In genomic region chr11:22875869-22876473, GRCh38 we compare ENCODE assay signal across 9 cellular contexts. TPM values are rescaled to one million over a fixed set of nuclear protein-coding genes. Genes with fewer than 3 reads are reported as not detected.
DNase-seq lines count a peak whose midpoint lies in the region; ATAC-seq and TF ChIP-seq lines count a peak whose summit lies in the region.
"Had no signal": no experiment of that assay in that cellular context is flagged by ENCODE, and none has a peak within 500 bp of the region (broad histone marks: within the 10 kb centered on the region; RNA-seq: fewer than 3 reads in every experiment).

No MANE protein-coding gene starts in this region.

- no peak overlapping the region for H3K4me3 ChIP-seq in dorsolateral prefrontal cortex

- TF ChIP-seq CTCF in GM20000 (IDR thresholded peaks at IDR 0.05; ENCODE audit: extremely low read depth, missing control alignments): peak; percentile 62
- TF ChIP-seq CTCF in dorsolateral prefrontal cortex (IDR thresholded peaks at IDR 0.05 in 54 of 56, conservative IDR thresholded peaks at IDR 0.05 in 2 of 56; ENCODE audit: low read depth in 1 of 56, partially characterized antibody in 56 of 56): peak; percentile 70 to 97 (median 87)

- H3K4me1 Mint-ChIP-seq in memory B cell: no peaks in the 10 kb centered on the region

- intact Hi-C loops in dorsolateral prefrontal cortex (cut with DNase I): no loop called here

- ATAC-seq in HG03565 (IDR thresholded peaks at IDR 0.05; ENCODE audit: unreplicated experiment) (peak; percentile 99), memory B cell (ENCODE audit: low read depth) (peak; percentile 88)

- H3K9me3 Mint-ChIP-seq in memory B cell: no peaks in the 10 kb centered on the region
- H3K9me3 Mint-ChIP-seq: dendritic cell treated with granulocyte-macrophage colony-stimulating factor and Interleukin-4, amounts not matched to agents 40 ng/mL and 50 ng/mL, for 4 days had no signal

- no peak overlapping the region for H3K27ac ChIP-seq in dorsolateral prefrontal cortex

- no peaks in the 10 kb centered on the region for H3K27me3 Mint-ChIP-seq in memory B cell
- H3K27me3 Mint-ChIP-seq: dendritic cell treated with granulocyte-macrophage colony-stimulating factor and Interleukin-4, amounts not matched to agents 40 ng/mL and 50 ng/mL, for 4 days had no signal

- DNase-seq in DMS 273 (lab: John Stamatoyannopoulos, UW; ENCODE audit: unreplicated experiment) (peak; percentile 85), GM20000 (ENCODE audit: low spot score) (peak; percentile 67), NCI-H526 (lab: John Stamatoyannopoulos, UW) (peak; percentile 88 to 93), dorsolateral prefrontal cortex (peak in 3 of 10 donors; percentile 19 to 56 (median 37)), memory B cell (ENCODE audit: low spot score in 2 of 2) (peak; percentile 50 to 55)
- peak; percentile 70 for DNase-seq in activated CD4-positive, alpha-beta T cell treated with anti-CD3 and anti-CD28 coated beads for 48 hours
- peak; percentile 73 for DNase-seq in stimulated activated CD8-positive, alpha-beta memory T cell treated with anti-CD3 and anti-CD28 coated beads, Interleukin-4, amount 100 ng/mL, for 48 hours

- H3K27me3 ChIP-seq in dorsolateral prefrontal cortex: no peaks in the 10 kb centered on the region

- no peaks in the 10 kb centered on the region for H3K36me3 Mint-ChIP-seq in memory B cell

- no peak overlapping the region for H3K4me3 Mint-ChIP-seq in memory B cell
- H3K4me3 Mint-ChIP-seq: dendritic cell treated with granulocyte-macrophage colony-stimulating factor and Interleukin-4, amounts not matched to agents 40 ng/mL and 50 ng/mL, for 4 days had no signal

- H3K27ac Mint-ChIP-seq in memory B cell: no peak overlapping the region
- H3K27ac Mint-ChIP-seq: dendritic cell treated with granulocyte-macrophage colony-stimulating factor and Interleukin-4, amounts not matched to agents 40 ng/mL and 50 ng/mL, for 4 days had no signal

RNA-seq across cellular contexts. Expression of gene CCDC179, which starts 15.7 kb away (rescaled TPM):
- total RNA-seq in dorsolateral prefrontal cortex: not detected

RNA-seq across cellular contexts. Expression of gene SVIP, which starts 46.4 kb away (rescaled TPM):
- 10 to 100 TPM; 24.9 to 78.0 (median 51.0) TPM for total RNA-seq in dorsolateral prefrontal cortex
